Comparison of ENCODE assay signal across 1 cellular context in the genomic region with DNA sequence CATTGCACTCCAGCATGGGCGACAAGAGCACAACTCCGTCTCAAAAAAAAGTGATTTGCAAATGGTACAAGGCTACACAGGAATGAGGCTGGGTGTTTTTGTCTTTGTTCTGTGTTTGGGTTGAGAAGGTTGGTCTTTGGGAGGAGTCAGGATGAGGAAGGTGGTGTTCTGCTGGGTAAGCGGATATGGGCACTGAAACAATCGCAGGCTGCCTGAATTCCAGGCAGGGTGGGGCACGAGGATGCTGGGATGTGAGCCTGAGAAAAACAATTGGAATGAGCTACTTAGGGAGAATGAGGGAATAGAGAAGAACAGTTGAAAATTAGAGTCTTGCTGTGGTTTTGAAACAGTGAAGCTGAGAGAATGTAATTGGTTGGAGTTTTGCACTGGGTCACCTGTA.
TF ChIP-seq lines count a peak whose summit lies in the region.

No MANE protein-coding gene starts in this region.

TF ChIP-seq in GM23338, 12 proteins besides CTCF, POLR2A, EP300 and RAD21 (continued from another document):
- TF ChIP-seq, protein P1, sequence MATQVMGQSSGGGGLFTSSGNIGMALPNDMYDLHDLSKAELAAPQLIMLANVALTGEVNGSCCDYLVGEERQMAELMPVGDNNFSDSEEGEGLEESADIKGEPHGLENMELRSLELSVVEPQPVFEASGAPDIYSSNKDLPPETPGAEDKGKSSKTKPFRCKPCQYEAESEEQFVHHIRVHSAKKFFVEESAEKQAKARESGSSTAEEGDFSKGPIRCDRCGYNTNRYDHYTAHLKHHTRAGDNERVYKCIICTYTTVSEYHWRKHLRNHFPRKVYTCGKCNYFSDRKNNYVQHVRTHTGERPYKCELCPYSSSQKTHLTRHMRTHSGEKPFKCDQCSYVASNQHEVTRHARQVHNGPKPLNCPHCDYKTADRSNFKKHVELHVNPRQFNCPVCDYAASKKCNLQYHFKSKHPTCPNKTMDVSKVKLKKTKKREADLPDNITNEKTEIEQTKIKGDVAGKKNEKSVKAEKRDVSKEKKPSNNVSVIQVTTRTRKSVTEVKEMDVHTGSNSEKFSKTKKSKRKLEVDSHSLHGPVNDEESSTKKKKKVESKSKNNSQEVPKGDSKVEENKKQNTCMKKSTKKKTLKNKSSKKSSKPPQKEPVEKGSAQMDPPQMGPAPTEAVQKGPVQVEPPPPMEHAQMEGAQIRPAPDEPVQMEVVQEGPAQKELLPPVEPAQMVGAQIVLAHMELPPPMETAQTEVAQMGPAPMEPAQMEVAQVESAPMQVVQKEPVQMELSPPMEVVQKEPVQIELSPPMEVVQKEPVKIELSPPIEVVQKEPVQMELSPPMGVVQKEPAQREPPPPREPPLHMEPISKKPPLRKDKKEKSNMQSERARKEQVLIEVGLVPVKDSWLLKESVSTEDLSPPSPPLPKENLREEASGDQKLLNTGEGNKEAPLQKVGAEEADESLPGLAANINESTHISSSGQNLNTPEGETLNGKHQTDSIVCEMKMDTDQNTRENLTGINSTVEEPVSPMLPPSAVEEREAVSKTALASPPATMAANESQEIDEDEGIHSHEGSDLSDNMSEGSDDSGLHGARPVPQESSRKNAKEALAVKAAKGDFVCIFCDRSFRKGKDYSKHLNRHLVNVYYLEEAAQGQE (IDR thresholded peaks at IDR 0.05; ENCODE audit: unreplicated experiment): no peak
- TF ChIP-seq, protein P2, sequence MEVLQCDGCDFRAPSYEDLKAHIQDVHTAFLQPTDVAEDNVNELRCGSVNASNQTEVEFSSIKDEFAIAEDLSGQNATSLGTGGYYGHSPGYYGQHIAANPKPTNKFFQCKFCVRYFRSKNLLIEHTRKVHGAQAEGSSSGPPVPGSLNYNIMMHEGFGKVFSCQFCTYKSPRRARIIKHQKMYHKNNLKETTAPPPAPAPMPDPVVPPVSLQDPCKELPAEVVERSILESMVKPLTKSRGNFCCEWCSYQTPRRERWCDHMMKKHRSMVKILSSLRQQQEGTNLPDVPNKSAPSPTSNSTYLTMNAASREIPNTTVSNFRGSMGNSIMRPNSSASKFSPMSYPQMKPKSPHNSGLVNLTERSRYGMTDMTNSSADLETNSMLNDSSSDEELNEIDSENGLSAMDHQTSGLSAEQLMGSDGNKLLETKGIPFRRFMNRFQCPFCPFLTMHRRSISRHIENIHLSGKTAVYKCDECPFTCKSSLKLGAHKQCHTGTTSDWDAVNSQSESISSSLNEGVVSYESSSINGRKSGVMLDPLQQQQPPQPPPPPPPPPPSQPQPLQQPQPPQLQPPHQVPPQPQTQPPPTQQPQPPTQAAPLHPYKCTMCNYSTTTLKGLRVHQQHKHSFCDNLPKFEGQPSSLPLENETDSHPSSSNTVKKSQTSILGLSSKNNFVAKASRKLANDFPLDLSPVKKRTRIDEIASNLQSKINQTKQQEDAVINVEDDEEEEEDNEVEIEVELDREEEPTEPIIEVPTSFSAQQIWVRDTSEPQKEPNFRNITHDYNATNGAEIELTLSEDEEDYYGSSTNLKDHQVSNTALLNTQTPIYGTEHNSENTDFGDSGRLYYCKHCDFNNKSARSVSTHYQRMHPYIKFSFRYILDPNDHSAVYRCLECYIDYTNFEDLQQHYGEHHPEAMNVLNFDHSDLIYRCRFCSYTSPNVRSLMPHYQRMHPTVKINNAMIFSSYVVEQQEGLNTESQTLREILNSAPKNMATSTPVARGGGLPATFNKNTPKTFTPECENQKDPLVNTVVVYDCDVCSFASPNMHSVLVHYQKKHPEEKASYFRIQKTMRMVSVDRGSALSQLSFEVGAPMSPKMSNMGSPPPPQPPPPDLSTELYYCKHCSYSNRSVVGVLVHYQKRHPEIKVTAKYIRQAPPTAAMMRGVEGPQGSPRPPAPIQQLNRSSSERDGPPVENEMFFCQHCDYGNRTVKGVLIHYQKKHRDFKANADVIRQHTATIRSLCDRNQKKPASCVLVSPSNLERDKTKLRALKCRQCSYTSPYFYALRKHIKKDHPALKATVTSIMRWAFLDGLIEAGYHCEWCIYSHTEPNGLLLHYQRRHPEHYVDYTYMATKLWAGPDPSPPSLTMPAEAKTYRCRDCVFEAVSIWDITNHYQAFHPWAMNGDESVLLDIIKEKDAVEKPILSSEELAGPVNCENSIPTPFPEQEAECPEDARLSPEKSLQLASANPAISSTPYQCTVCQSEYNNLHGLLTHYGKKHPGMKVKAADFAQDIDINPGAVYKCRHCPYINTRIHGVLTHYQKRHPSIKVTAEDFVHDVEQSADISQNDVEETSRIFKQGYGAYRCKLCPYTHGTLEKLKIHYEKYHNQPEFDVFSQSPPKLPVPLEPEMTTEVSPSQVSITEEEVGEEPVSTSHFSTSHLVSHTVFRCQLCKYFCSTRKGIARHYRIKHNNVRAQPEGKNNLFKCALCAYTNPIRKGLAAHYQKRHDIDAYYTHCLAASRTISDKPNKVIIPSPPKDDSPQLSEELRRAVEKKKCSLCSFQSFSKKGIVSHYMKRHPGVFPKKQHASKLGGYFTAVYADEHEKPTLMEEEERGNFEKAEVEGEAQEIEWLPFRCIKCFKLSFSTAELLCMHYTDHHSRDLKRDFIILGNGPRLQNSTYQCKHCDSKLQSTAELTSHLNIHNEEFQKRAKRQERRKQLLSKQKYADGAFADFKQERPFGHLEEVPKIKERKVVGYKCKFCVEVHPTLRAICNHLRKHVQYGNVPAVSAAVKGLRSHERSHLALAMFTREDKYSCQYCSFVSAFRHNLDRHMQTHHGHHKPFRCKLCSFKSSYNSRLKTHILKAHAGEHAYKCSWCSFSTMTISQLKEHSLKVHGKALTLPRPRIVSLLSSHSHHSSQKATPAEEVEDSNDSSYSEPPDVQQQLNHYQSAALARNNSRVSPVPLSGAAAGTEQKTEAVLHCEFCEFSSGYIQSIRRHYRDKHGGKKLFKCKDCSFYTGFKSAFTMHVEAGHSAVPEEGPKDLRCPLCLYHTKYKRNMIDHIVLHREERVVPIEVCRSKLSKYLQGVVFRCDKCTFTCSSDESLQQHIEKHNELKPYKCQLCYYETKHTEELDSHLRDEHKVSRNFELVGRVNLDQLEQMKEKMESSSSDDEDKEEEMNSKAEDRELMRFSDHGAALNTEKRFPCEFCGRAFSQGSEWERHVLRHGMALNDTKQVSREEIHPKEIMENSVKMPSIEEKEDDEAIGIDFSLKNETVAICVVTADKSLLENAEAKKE (CRISPR knock-in tag; IDR thresholded peaks at IDR 0.05): no peak
- no peak for TF ChIP-seq ZNF331 (CRISPR knock-in tag; IDR thresholded peaks at IDR 0.05; ENCODE audit: low read depth)
- no peak for TF ChIP-seq ZNF114 (CRISPR knock-in tag; IDR thresholded peaks at IDR 0.05)
